In the genomic region with DNA sequence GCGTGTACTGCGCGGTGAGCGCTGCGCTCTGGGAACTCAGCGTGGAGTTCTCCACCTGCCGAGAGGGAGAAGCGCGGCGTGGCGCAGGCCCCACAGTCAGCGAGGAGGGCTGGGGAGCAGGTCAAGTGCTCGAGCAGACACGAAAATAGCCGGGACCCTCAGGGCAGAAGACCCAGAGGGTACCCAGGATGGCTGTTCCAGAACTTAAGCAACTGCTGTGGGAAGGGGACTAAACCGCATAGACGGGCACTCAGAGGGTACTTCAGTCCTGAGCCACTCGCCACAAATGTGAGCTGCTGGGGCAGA, we compare ENCODE assay signal across 16 cellular contexts. TPM values are rescaled to one million over a fixed set of nuclear protein-coding genes. Genes with fewer than 3 reads are reported as not detected.
DNase-seq lines count a peak whose midpoint lies in the region; ATAC-seq and TF ChIP-seq lines count a peak whose summit lies in the region.
"Had no signal": no experiment of that assay in that cellular context is flagged by ENCODE, and none has a peak within 500 bp of the region (broad histone marks: within the 10 kb centered on the region; RNA-seq: fewer than 3 reads in every experiment).

No MANE protein-coding gene starts in this region.

- H3K4me1 ChIP-seq in heart left ventricle (peaks cover 0 to 20% (median 6%) of the 10 kb centered on the region in 12 donors), iPS-18a (ENCODE audit: control insufficient read depth, low read depth, low read length) (peaks cover 34% of the 10 kb centered on the region), HAP-1 (no peaks in the 10 kb centered on the region; the same call in 1 of the 2 replicates)
- H3K4me1 ChIP-seq: colonic mucosa had no signal

- H3K4me3 ChIP-seq in heart left ventricle (no peak overlapping the region), iPS-18a (ENCODE audit: low read length) (peak overlapping the region; percentile 43), HAP-1 (no peak overlapping the region)
- H3K4me3 ChIP-seq: colonic mucosa, thoracic aorta had no signal

- intact Hi-C loops in left ventricle myocardium superior (cut with micrococcal nuclease) (no loop called here), heart left ventricle (cut with DNase I) (no loop called here)

- peaks cover 0 to 83% (median 10%) of the 10 kb centered on the region in 9 donors for H3K36me3 ChIP-seq in heart left ventricle
- H3K36me3 ChIP-seq in iPS-18a (ENCODE audit: control insufficient read depth, low read depth, low read length), result peaks cover 36% of the 10 kb centered on the region
- H3K36me3 ChIP-seq in HAP-1 (replicated peaks), result peaks cover 72% of the 10 kb centered on the region
- H3K36me3 ChIP-seq: brain microvascular endothelial cell, thoracic aorta had no signal

- H3K9ac ChIP-seq in iPS-18a (ENCODE audit: low read length), result peak overlapping the region; percentile 37
- H3K9ac ChIP-seq: KMS-11 had no signal

- WGBS in heart left ventricle, 4 donors, result 63 to 86% (median 73%) methylated on average over 12 to 18 of the region's 18 CpGs

- H3K36me3 Mint-ChIP-seq in T-cell, result peaks cover 72% of the 10 kb centered on the region

- POLR2A ChIA-PET in T-cell (lab: Charles Lee), result no interaction called here

- no peak for TF ChIP-seq POLR2A in heart left ventricle (IDR thresholded peaks at IDR 0.05)

- ATAC-seq in left ventricle myocardium superior (peak; percentile 20), heart left ventricle (no peak), T-cell (replicated peaks in 1 of 4) (no peak)
- no peak for ATAC-seq in stimulated activated naive CD8-positive, alpha-beta T cell treated with anti-CD3 and anti-CD28 coated beads, Interleukin-15, amount 100 ng/mL, for 72 hours

- TF ChIP-seq CTCF in heart left ventricle (IDR thresholded peaks at IDR 0.05), result no peak

- no peak for DNase-seq in left ventricle myocardium superior
- no peak for DNase-seq in heart left ventricle
- DNase-seq in T-cell, result no peak
- DNase-seq in stimulated activated naive CD8-positive, alpha-beta T cell treated with anti-CD3 and anti-CD28 coated beads, Interleukin-15, amount 100 ng/mL, for 72 hours, result no peak
- DNase-seq in HAP-1 (ENCODE audit: low spot score in 2 of 2), result no peak
- DNase-seq in HuH-7 (ENCODE audit: low spot score), result no peak
- DNase-seq: activated CD4-positive, alpha-beta T cell treated with anti-CD3 and anti-CD28 coated beads for 1 hour; brain microvascular endothelial cell; NCI-H2029 treated with DMSO at 0.1 percent for 48 hours had no signal

- peak overlapping the region; percentile 23 to 44 for H3K27ac Mint-ChIP-seq in T-cell
- H3K27ac Mint-ChIP-seq in stimulated activated naive CD8-positive, alpha-beta T cell treated with anti-CD3 and anti-CD28 coated beads, Interleukin-15, amount 100 ng/mL, for 72 hours, result peak overlapping the region; percentile 84 to 91

- H3K27ac ChIP-seq in heart left ventricle (peak overlapping the region in 5 of 12 donors; percentile 2 to 56 (median 51)), iPS-18a (ENCODE audit: low read length) (no peak overlapping the region)
- H3K27ac ChIP-seq: brain microvascular endothelial cell, colonic mucosa, HL-60, KMS-11, neutrophil, thoracic aorta had no signal

- H3K27me3 Mint-ChIP-seq in T-cell, result no peaks in the 10 kb centered on the region
- H3K27me3 Mint-ChIP-seq in stimulated activated naive CD8-positive, alpha-beta T cell treated with anti-CD3 and anti-CD28 coated beads, Interleukin-15, amount 100 ng/mL, for 72 hours, result no peaks in the 10 kb centered on the region

- no peaks in the 10 kb centered on the region for H3K9me3 ChIP-seq in heart left ventricle
- H3K9me3 ChIP-seq in iPS-18a (ENCODE audit: control insufficient read depth, low read depth, low read length), result no peaks in the 10 kb centered on the region
- H3K9me3 ChIP-seq in HAP-1, result no peaks in the 10 kb centered on the region
- H3K9me3 ChIP-seq: colonic mucosa, neutrophil, thoracic aorta had no signal

- no peak overlapping the region for H3K4me3 Mint-ChIP-seq in T-cell
- H3K4me3 Mint-ChIP-seq in stimulated activated naive CD8-positive, alpha-beta T cell treated with anti-CD3 and anti-CD28 coated beads, Interleukin-15, amount 100 ng/mL, for 72 hours, result peak overlapping the region in 1 of 2 donors; percentile 63
- H3K4me3 Mint-ChIP-seq: CD8-positive, alpha-beta T cell had no signal

- peaks cover 0 to 5% (median 0%) of the 10 kb centered on the region in 9 donors for H3K27me3 ChIP-seq in heart left ventricle
- peaks cover 5% of the 10 kb centered on the region for H3K27me3 ChIP-seq in iPS-18a (ENCODE audit: control insufficient read depth, insufficient read depth, low read length)
- H3K27me3 ChIP-seq in HAP-1 (ENCODE audit: low read depth), result no peaks in the 10 kb centered on the region
- H3K27me3 ChIP-seq: brain microvascular endothelial cell, colonic mucosa, neutrophil had no signal

- peaks cover 27 to 29% (median 28%) of the 10 kb centered on the region in 3 donors for H3K4me1 Mint-ChIP-seq in T-cell
- H3K4me1 Mint-ChIP-seq in stimulated activated naive CD8-positive, alpha-beta T cell treated with anti-CD3 and anti-CD28 coated beads, Interleukin-15, amount 100 ng/mL, for 72 hours, result peaks cover 76% of the 10 kb centered on the region

- CTCF ChIA-PET in T-cell (lab: Charles Lee), result no interaction called here

- no peaks in the 10 kb centered on the region for H3K9me3 Mint-ChIP-seq in T-cell
- no peaks in the 10 kb centered on the region for H3K9me3 Mint-ChIP-seq in stimulated activated naive CD8-positive, alpha-beta T cell treated with anti-CD3 and anti-CD28 coated beads, Interleukin-15, amount 100 ng/mL, for 72 hours
- H3K9me3 Mint-ChIP-seq: CD8-positive, alpha-beta T cell had no signal

- in situ Hi-C loops in HAP-1 (cut with MboI; ENCODE audit: low sequenced_read_pairs), result no loop called here

RNA-seq across cellular contexts. Expression of a gene that starts 59.4 kb away (rescaled TPM):
- total RNA-seq in left ventricle myocardium superior (0.35 TPM), heart left ventricle (1 to 10 TPM in 2 of 9 donors, under 1 TPM in 6, not detected in 1; 0.31 to 2.6 (median 0.59) TPM), T-cell (10 to 100 TPM in 3 of 5 donors, 1 to 10 TPM in 2; 3.0 to 16.4 (median 10.0) TPM)
- 1 to 10 TPM in 1 of 2 donors, under 1 TPM in 1; 0.08 to 1.6 TPM for polyA plus RNA-seq in heart left ventricle
